22 cellular contexts compared by ENCODE assay signal in genomic region chr5:73687357-73687756, GRCh38.
DNase-seq lines count a peak whose midpoint lies in the region; ATAC-seq and TF ChIP-seq lines count a peak whose summit lies in the region.
"Had no signal": no experiment of that assay in that cellular context is flagged by ENCODE, and none has a peak within 500 bp of the region (broad histone marks: within the 10 kb centered on the region; RNA-seq: fewer than 3 reads in every experiment).

No MANE protein-coding gene starts in this region.

- H3K27ac Mint-ChIP-seq in activated CD8-positive, alpha-beta T cell treated with anti-CD3 and anti-CD28 coated beads, Interleukin-2, amount 10 ng/mL, durations not matched to agents 7 days and 5 days = no peak overlapping the region
- H3K27ac Mint-ChIP-seq: activated CD4-positive, alpha-beta memory T cell treated with anti-CD3 and anti-CD28 coated beads, Interleukin-2, amount 10 ng/mL, durations not matched to agents 7 days and 5 days; activated naive CD8-positive, alpha-beta T cell; CD4-positive, alpha-beta T cell; nephron progenitor cell; T-helper 1 cell treated with Interleukin-12 subunit alpha and Interleukin-12 subunit beta and Interleukin-4 antibody, amounts not matched to agents 30 μg/mL and 1 μg/mL, for 36 hours; WTC11 had no signal

- H3K4me1 Mint-ChIP-seq in activated CD8-positive, alpha-beta T cell treated with anti-CD3 and anti-CD28 coated beads, Interleukin-2, amount 10 ng/mL, durations not matched to agents 7 days and 5 days (ENCODE audit: low read depth) = no peaks in the 10 kb centered on the region
- H3K4me1 Mint-ChIP-seq: activated CD4-positive, alpha-beta memory T cell treated with anti-CD3 and anti-CD28 coated beads, Interleukin-2, amount 10 ng/mL, durations not matched to agents 7 days and 5 days; nephron progenitor cell; WTC11 had no signal

- no peak overlapping the region for H3K4me3 Mint-ChIP-seq in activated CD8-positive, alpha-beta T cell treated with anti-CD3 and anti-CD28 coated beads, Interleukin-2, amount 10 ng/mL, durations not matched to agents 7 days and 5 days
- H3K4me3 Mint-ChIP-seq: activated CD4-positive, alpha-beta memory T cell treated with anti-CD3 and anti-CD28 coated beads, Interleukin-2, amount 10 ng/mL, durations not matched to agents 7 days and 5 days; activated naive CD8-positive, alpha-beta T cell; CD4-positive, alpha-beta T cell; nephron progenitor cell; T-helper 1 cell treated with Interleukin-12 subunit alpha and Interleukin-12 subunit beta and Interleukin-4 antibody, amounts not matched to agents 30 μg/mL and 1 μg/mL, for 36 hours; WTC11 had no signal

- CTCF ChIA-PET in activated CD8-positive, alpha-beta T cell treated with anti-CD3 and anti-CD28 coated beads, Interleukin-2, amount 10 ng/mL, durations not matched to agents 7 days and 5 days (lab: Charles Lee) = no interaction called here

- H3K36me3 Mint-ChIP-seq in activated CD8-positive, alpha-beta T cell treated with anti-CD3 and anti-CD28 coated beads, Interleukin-2, amount 10 ng/mL, durations not matched to agents 7 days and 5 days (ENCODE audit: low read depth) = no peaks in the 10 kb centered on the region
- H3K36me3 Mint-ChIP-seq: activated naive CD8-positive, alpha-beta T cell; WTC11 had no signal

- H3K9me3 Mint-ChIP-seq in activated CD8-positive, alpha-beta T cell treated with anti-CD3 and anti-CD28 coated beads, Interleukin-2, amount 10 ng/mL, durations not matched to agents 7 days and 5 days (ENCODE audit: insufficient read depth) = no peaks in the 10 kb centered on the region
- H3K9me3 Mint-ChIP-seq: activated CD4-positive, alpha-beta memory T cell treated with anti-CD3 and anti-CD28 coated beads, Interleukin-2, amount 10 ng/mL, durations not matched to agents 7 days and 5 days; CD4-positive, alpha-beta T cell; nephron progenitor cell; T-helper 1 cell treated with Interleukin-12 subunit alpha and Interleukin-12 subunit beta and Interleukin-4 antibody, amounts not matched to agents 30 μg/mL and 1 μg/mL, for 36 hours; WTC11 had no signal

- peak; percentile 41 for DNase-seq in GM20000 (ENCODE audit: low spot score)
- DNase-seq in Kasumi-1 (lab: John Stamatoyannopoulos, UW) = no peak
- DNase-seq in HK-2 (ENCODE audit: unreplicated experiment) = no peak
- DNase-seq in activated CD8-positive, alpha-beta T cell treated with anti-CD3 and anti-CD28 coated beads, Interleukin-2, amount 10 ng/mL, durations not matched to agents 7 days and 5 days = no peak
- DNase-seq in COLO668 (lab: John Stamatoyannopoulos, UW; ENCODE audit: unreplicated experiment) = no peak
- DNase-seq: activated CD4-positive, alpha-beta memory T cell treated with anti-CD3 and anti-CD28 coated beads, Interleukin-2, amount 10 ng/mL, durations not matched to agents 7 days and 5 days; activated T-cell treated with anti-CD3 and anti-CD28 coated beads, Interleukin-2, amount 50 U/mL, for 48 hours; body of pancreas; CD4-positive, alpha-beta T cell; cortex of kidney; hypothalamus; kidney glomerular epithelial cell; MM.1S; NCI-H187; nephron progenitor cell; SHP77 treated with DMSO at 0.1 percent for 48 hours had no signal

- peaks cover 11% of the 10 kb centered on the region for H3K27me3 Mint-ChIP-seq in activated CD8-positive, alpha-beta T cell treated with anti-CD3 and anti-CD28 coated beads, Interleukin-2, amount 10 ng/mL, durations not matched to agents 7 days and 5 days (ENCODE audit: low read depth)

- no peak for TF ChIP-seq CTCF in GM20000 (IDR thresholded peaks at IDR 0.05; ENCODE audit: extremely low read depth, missing control alignments)

- peak; percentile 65 for ATAC-seq in GM18508 (IDR thresholded peaks at IDR 0.05; ENCODE audit: insufficient read depth, unreplicated experiment)
- ATAC-seq in HG02852 (IDR thresholded peaks at IDR 0.05; ENCODE audit: unreplicated experiment) = peak; percentile 70
- peak; percentile 67 for ATAC-seq in HG03442 (IDR thresholded peaks at IDR 0.05; ENCODE audit: unreplicated experiment)
- ATAC-seq in activated CD8-positive, alpha-beta T cell treated with anti-CD3 and anti-CD28 coated beads, Interleukin-2, amount 10 ng/mL, durations not matched to agents 7 days and 5 days = no peak
- ATAC-seq: body of pancreas, WTC11 had no signal

- POLR2A ChIA-PET in activated CD8-positive, alpha-beta T cell treated with anti-CD3 and anti-CD28 coated beads, Interleukin-2, amount 10 ng/mL, durations not matched to agents 7 days and 5 days (lab: Charles Lee) = no interaction called here
